37 cellular contexts compared by ENCODE assay signal in genomic region chrX:39728025-39728424, GRCh38.
A peak's percentile ranks its signal among the peaks of the same experiment; 100 is the strongest.
DNase-seq lines count a peak whose midpoint lies in the region; ATAC-seq and TF ChIP-seq lines count a peak whose summit lies in the region.
"Had no signal": no experiment of that assay in that cellular context is flagged by ENCODE, and none has a peak within 500 bp of the region (broad histone marks: within the 10 kb centered on the region; RNA-seq: fewer than 3 reads in every experiment).

No MANE protein-coding gene starts in this region.

- intact Hi-C loops in left ventricle myocardium inferior (cut with micrococcal nuclease) (no loop called here), cardiac septum (cut with DNase I) (no loop called here), MCF 10A (cut with micrococcal nuclease) (no loop called here)

- H3K9me3 Mint-ChIP-seq in MCF 10A (ENCODE audit: unreplicated experiment) (no peaks in the 10 kb centered on the region), glutamatergic neuron (ENCODE audit: unreplicated experiment) (peaks cover 10% of the 10 kb centered on the region)
- H3K9me3 Mint-ChIP-seq: activated CD8-positive, alpha-beta T cell treated with anti-CD3 and anti-CD28 coated beads for 36 hours; effector memory CD8-positive, alpha-beta T cell had no signal

- BruUV-seq in MCF 10A (replicated peaks; lab: Mats Ljungman, UMichigan): no TSS peak

- H3K4me3 ChIP-seq in left ventricle myocardium inferior: no peak overlapping the region
- no peak overlapping the region for H3K4me3 ChIP-seq in smooth muscle cell
- H3K4me3 ChIP-seq: A549, body of pancreas, esophagus squamous epithelium, GM12878, HAP-1, ovary, testis, vagina had no signal

- no peak for TF ChIP-seq CTCF in left ventricle myocardium inferior (IDR thresholded peaks at IDR 0.05; ENCODE audit: borderline replicate concordance)
- TF ChIP-seq CTCF in MCF 10A (IDR thresholded peaks at IDR 0.05; ENCODE audit: unreplicated experiment): no peak
- TF ChIP-seq CTCF in glutamatergic neuron (IDR thresholded peaks at IDR 0.05; ENCODE audit: partially characterized antibody, unreplicated experiment): no peak
- TF ChIP-seq CTCF in smooth muscle cell (IDR thresholded peaks at IDR 0.05; ENCODE audit: borderline replicate concordance, insufficient read depth, poor library complexity, severe bottlenecking): no peak
- TF ChIP-seq CTCF in GM13977 (IDR thresholded peaks at IDR 0.05; ENCODE audit: extremely low read depth, insufficient read depth, missing control alignments): no peak

- H3K4me1 Mint-ChIP-seq in MCF 10A (ENCODE audit: insufficient read depth, unreplicated experiment) (peaks cover 20% of the 10 kb centered on the region), glutamatergic neuron (ENCODE audit: low read depth, unreplicated experiment) (peaks cover 25% of the 10 kb centered on the region)

- DNase-seq in left ventricle myocardium inferior: no peak
- no peak for DNase-seq in cardiac septum (ENCODE audit: low spot score)
- DNase-seq in MCF 10A (ENCODE audit: unreplicated experiment): peak; percentile 29
- no peak for DNase-seq in glutamatergic neuron
- no peak for DNase-seq in smooth muscle cell (lab: John Stamatoyannopoulos, UW; ENCODE audit: unreplicated experiment)
- DNase-seq in GM13977 (ENCODE audit: low spot score): no peak
- DNase-seq in dedifferentiated amniotic fluid mesenchymal stem cell (ENCODE audit: extremely low spot score): no peak
- DNase-seq: activated CD4-positive, CD25-positive, alpha-beta regulatory T cell treated with anti-CD3 and anti-CD28 coated beads, Interleukin-2, amount 50 U/mL, for 72 hours; activated CD8-positive, alpha-beta T cell treated with anti-CD3 and anti-CD28 coated beads for 36 hours; activated effector memory CD4-positive, alpha-beta T cell treated with anti-CD3 and anti-CD28 coated beads, Interleukin-2, amount 50 U/mL, for 16 hours; activated naive CD8-positive, alpha-beta T cell treated with anti-CD3 and anti-CD28 coated beads, Interleukin-2, amount 10 ng/mL, durations not matched to agents 7 days and 5 days; activated T-cell treated with anti-CD3 and anti-CD28 coated beads for 4 hours; body of pancreas; COR-L47; DND-41; effector memory CD8-positive, alpha-beta T cell; esophagus squamous epithelium; left cardiac atrium; midbrain; NCI-H1092 treated with DMSO at 0.1 percent for 48 hours; NCI-H1930; NCI-H226; NCI-H748 treated with DMSO at 0.1 percent for 48 hours; nephron progenitor cell; OCI-M1; ovary; SHP77 treated with DMSO at 0.1 percent for 48 hours; stimulated activated CD4-positive, alpha-beta T cell treated with anti-CD3 and anti-CD28 coated beads, Interleukin-4, amount 100 ng/mL, for 4 hours; stimulated activated naive CD4-positive, alpha-beta T cell; T-cell; testis had no signal

- 38% methylated on average over 4 of the region's 4 CpGs for WGBS in smooth muscle cell (ENCODE audit: low lambda C conversion rate)

- H3F3A ChIP-seq in smooth muscle cell (ENCODE audit: low read depth): peaks cover 44% of the 10 kb centered on the region

- no peak overlapping the region for H3K4me2 ChIP-seq in smooth muscle cell
- H3K4me2 ChIP-seq: A549 had no signal

- H3K27ac Mint-ChIP-seq in MCF 10A (ENCODE audit: low read depth, unreplicated experiment) (no peak overlapping the region), glutamatergic neuron (ENCODE audit: unreplicated experiment) (peak overlapping the region; percentile 95)
- H3K27ac Mint-ChIP-seq: activated CD8-positive, alpha-beta T cell treated with anti-CD3 and anti-CD28 coated beads for 36 hours; activated naive CD8-positive, alpha-beta T cell treated with anti-CD3 and anti-CD28 coated beads, Interleukin-2, amount 10 ng/mL, durations not matched to agents 7 days and 5 days; effector memory CD8-positive, alpha-beta T cell; nephron progenitor cell; T-cell had no signal

- peak overlapping the region; percentile 15 for H3K27ac ChIP-seq in left ventricle myocardium inferior (replicated peaks)
- peak overlapping the region; percentile 78 for H3K27ac ChIP-seq in smooth muscle cell (ENCODE audit: low read depth)
- H3K27ac ChIP-seq: body of pancreas, esophagus squamous epithelium, HL-60, ovary, testis, vagina had no signal

- H3K36me3 ChIP-seq in left ventricle myocardium inferior (no peaks in the 10 kb centered on the region), smooth muscle cell (ENCODE audit: low read depth) (no peaks in the 10 kb centered on the region)
- H3K36me3 ChIP-seq: esophagus squamous epithelium, HAP-1, ovary, vagina had no signal

- H3K27me3 ChIP-seq in left ventricle myocardium inferior (ENCODE audit: low read depth): no peaks in the 10 kb centered on the region
- H3K27me3 ChIP-seq in smooth muscle cell (ENCODE audit: low read depth): no peaks in the 10 kb centered on the region
- H3K27me3 ChIP-seq: body of pancreas, esophagus squamous epithelium, ovary, testis, vagina had no signal

- H3K36me3 Mint-ChIP-seq in MCF 10A (ENCODE audit: insufficient read depth, unreplicated experiment) (no peaks in the 10 kb centered on the region), glutamatergic neuron (ENCODE audit: unreplicated experiment) (no peaks in the 10 kb centered on the region)
- H3K36me3 Mint-ChIP-seq: T-cell had no signal

- ATAC-seq in HG03097 (IDR thresholded peaks at IDR 0.05; ENCODE audit: low FRiP score, unreplicated experiment): no peak
- ATAC-seq: A549; activated CD8-positive, alpha-beta T cell treated with anti-CD3 and anti-CD28 coated beads for 36 hours; body of pancreas; effector memory CD8-positive, alpha-beta T cell; GM12878; T-cell had no signal

- no peaks in the 10 kb centered on the region for H4K20me1 ChIP-seq in smooth muscle cell (ENCODE audit: low read depth)

- no peak overlapping the region for H3K9ac ChIP-seq in smooth muscle cell (ENCODE audit: low read depth)

- CTCF ChIA-PET in MCF 10A (lab: Yijun Ruan, JAX): no interaction called here

- peaks cover 41% of the 10 kb centered on the region for H3K27me3 Mint-ChIP-seq in MCF 10A (ENCODE audit: insufficient read depth, unreplicated experiment)
- H3K27me3 Mint-ChIP-seq in glutamatergic neuron (ENCODE audit: unreplicated experiment): peaks cover 6% of the 10 kb centered on the region

- peaks cover 10% of the 10 kb centered on the region for H3K4me1 ChIP-seq in left ventricle myocardium inferior
- peaks cover 10% of the 10 kb centered on the region for H3K4me1 ChIP-seq in smooth muscle cell (ENCODE audit: low read depth)
- H3K4me1 ChIP-seq: testis, vagina had no signal

- in situ Hi-C loops in GM13977 (cut with MboI; ENCODE audit: low pct_unique_long_range_greater_than_20kb, low sequenced_read_pairs, unreplicated experiment): no loop called here

- H3K9me3 ChIP-seq in left ventricle myocardium inferior (replicated peaks) (no peaks in the 10 kb centered on the region), smooth muscle cell (replicated peaks; ENCODE audit: low read depth) (no peaks in the 10 kb centered on the region)
- H3K9me3 ChIP-seq: body of pancreas, HAP-1, ovary, testis, vagina had no signal

- no peak overlapping the region for H2AFZ ChIP-seq in smooth muscle cell (ENCODE audit: low read depth)

- POLR2A ChIA-PET in MCF 10A (lab: Yijun Ruan, JAX): no interaction called here

- H3K4me3 Mint-ChIP-seq in MCF 10A (ENCODE audit: unreplicated experiment) (no peak overlapping the region), glutamatergic neuron (ENCODE audit: unreplicated experiment) (no peak overlapping the region)
- H3K4me3 Mint-ChIP-seq: activated CD8-positive, alpha-beta T cell treated with anti-CD3 and anti-CD28 coated beads for 36 hours; activated naive CD8-positive, alpha-beta T cell treated with anti-CD3 and anti-CD28 coated beads, Interleukin-2, amount 10 ng/mL, durations not matched to agents 7 days and 5 days; effector memory CD8-positive, alpha-beta T cell; nephron progenitor cell; T-cell had no signal

- H3K79me2 ChIP-seq in smooth muscle cell (ENCODE audit: low read depth): no peaks in the 10 kb centered on the region
